18 cellular contexts compared by ENCODE assay signal in genomic region chr17:17899486-17899885, GRCh38.
DNase-seq lines count a peak whose midpoint lies in the region; ATAC-seq and TF ChIP-seq lines count a peak whose summit lies in the region.
"Had no signal": no experiment of that assay in that cellular context is flagged by ENCODE, and none has a peak within 500 bp of the region (broad histone marks: within the 10 kb centered on the region; RNA-seq: fewer than 3 reads in every experiment).

No MANE protein-coding gene starts in this region.

- in situ Hi-C loops in Panc1 (cut with HindIII; ENCODE audit: low pct_unique_long_range_greater_than_20kb, low sequenced_read_pairs), result no loop called here

- POLR2A ChIA-PET in Panc1 (lab: Charles Lee), result no interaction called here

- H3K4me3 Mint-ChIP-seq in dendritic cell treated with granulocyte-macrophage colony-stimulating factor and Interleukin-4, amounts not matched to agents 40 ng/mL and 50 ng/mL, for 4 days, result no peak overlapping the region
- H3K4me3 Mint-ChIP-seq in mesothelial cell of epicardium (no peak overlapping the region), progenitor cell of endocrine pancreas (ENCODE audit: low read depth) (no peak overlapping the region)

- H3K4me3 ChIP-seq in Panc1 (ENCODE audit: low read depth in 2 of 2, low read length in 2 of 2) (no peak overlapping the region), tibial nerve (no peak overlapping the region)

- no TSS peak for BruUV-seq in Panc1 (replicated peaks; lab: Mats Ljungman, UMichigan)

- TF ChIP-seq CTCF in Panc1 (IDR thresholded peaks at IDR 0.05), result no peak
- no peak for TF ChIP-seq CTCF in mesothelial cell of epicardium (IDR thresholded peaks at IDR 0.05; ENCODE audit: unreplicated experiment)
- no peak for TF ChIP-seq CTCF in tibial nerve (IDR thresholded peaks at IDR 0.05)
- no peak for TF ChIP-seq CTCF in progenitor cell of endocrine pancreas (IDR thresholded peaks at IDR 0.05; ENCODE audit: unreplicated experiment)

- H3K27ac ChIP-seq in Panc1 (ENCODE audit: low read length) (0 out of 2 replicates have a peak overlapping the region, but pooled peaks have one; percentile 34), tibial nerve (peak overlapping the region in 3 of 4 donors; percentile 30 to 75 (median 67))
- H3K27ac ChIP-seq: HL-60, KMS-11 had no signal

- peak overlapping the region; percentile 88 for H3K27ac Mint-ChIP-seq in dendritic cell treated with granulocyte-macrophage colony-stimulating factor and Interleukin-4, amounts not matched to agents 40 ng/mL and 50 ng/mL, for 4 days
- H3K27ac Mint-ChIP-seq in mesothelial cell of epicardium (peak overlapping the region; percentile 91), progenitor cell of endocrine pancreas (no peak overlapping the region)

- peaks cover 31% of the 10 kb centered on the region for H3K36me3 Mint-ChIP-seq in dendritic cell treated with granulocyte-macrophage colony-stimulating factor and Interleukin-4, amounts not matched to agents 40 ng/mL and 50 ng/mL, for 4 days (ENCODE audit: low read depth)
- peaks cover 16% of the 10 kb centered on the region for H3K36me3 Mint-ChIP-seq in mesothelial cell of epicardium
- peaks cover 5% of the 10 kb centered on the region for H3K36me3 Mint-ChIP-seq in progenitor cell of endocrine pancreas (ENCODE audit: insufficient read depth)

- H3K9me3 ChIP-seq in Panc1 (ENCODE audit: control insufficient read depth, insufficient read depth, low read depth, low read length) (no peaks in the 10 kb centered on the region), tibial nerve (no peaks in the 10 kb centered on the region)
- H3K9me3 ChIP-seq: BE2C had no signal

- intact Hi-C loops in Panc1 (cut with micrococcal nuclease; ENCODE audit: unreplicated experiment), result no loop called here
- intact Hi-C loops in dendritic cell treated with granulocyte-macrophage colony-stimulating factor and Interleukin-4, amounts not matched to agents 40 ng/mL and 50 ng/mL, for 4 days (cut with micrococcal nuclease), result no loop called here

- peaks cover 48% of the 10 kb centered on the region for H3K4me1 Mint-ChIP-seq in dendritic cell treated with granulocyte-macrophage colony-stimulating factor and Interleukin-4, amounts not matched to agents 40 ng/mL and 50 ng/mL, for 4 days (ENCODE audit: low read depth)
- H3K4me1 Mint-ChIP-seq in mesothelial cell of epicardium (peaks cover 30% of the 10 kb centered on the region), progenitor cell of endocrine pancreas (ENCODE audit: low read depth) (no peaks in the 10 kb centered on the region)

- TF ChIP-seq EP300 in tibial nerve (IDR thresholded peaks at IDR 0.05), result no peak

- peaks cover 3% of the 10 kb centered on the region; the same call in 1 of the 2 replicates for H3K36me3 ChIP-seq in Panc1 (ENCODE audit: control insufficient read depth, insufficient read depth, low read length)
- peaks cover 0 to 33% (median 2%) of the 10 kb centered on the region in 3 donors for H3K36me3 ChIP-seq in tibial nerve
- H3K36me3 ChIP-seq: BE2C had no signal

- no peak for DNase-seq in Panc1 (ENCODE audit: low read depth, low spot score)
- no peak for DNase-seq in mesothelial cell of epicardium (ENCODE audit: low spot score in 2 of 2, unreplicated experiment in 2 of 2)
- no peak for DNase-seq in tibial nerve (ENCODE audit: low spot score in 2 of 2)
- DNase-seq in progenitor cell of endocrine pancreas (ENCODE audit: low spot score, unreplicated experiment), result no peak
- DNase-seq in effector CD4-positive, alpha-beta T cell, result no peak
- DNase-seq: BE2C, DMS79 treated with DMSO at 0.1 percent for 48 hours, NCI-H1105, NCI-H146, NCI-H2029, NCI-H345, NCI-H524, NCI-H774, SHP77 had no signal

- no peak for ATAC-seq in Panc1
- no peak for ATAC-seq in GM19455 (IDR thresholded peaks at IDR 0.05; ENCODE audit: unreplicated experiment)

- H3K9me3 Mint-ChIP-seq in dendritic cell treated with granulocyte-macrophage colony-stimulating factor and Interleukin-4, amounts not matched to agents 40 ng/mL and 50 ng/mL, for 4 days, result no peaks in the 10 kb centered on the region
- no peaks in the 10 kb centered on the region for H3K9me3 Mint-ChIP-seq in mesothelial cell of epicardium
- H3K9me3 Mint-ChIP-seq in progenitor cell of endocrine pancreas (ENCODE audit: low read depth), result no peaks in the 10 kb centered on the region

- CTCF ChIA-PET in Panc1 (lab: Charles Lee), result interaction anchor here (1.2 kb wide), 1 partner anchor 20 kb away, joined by 4 read pairs; no protein-coding TSS in a partner anchor

- WGBS in tibial nerve, 2 donors, result 24 to 34% methylated on average over 3 of the region's 3 CpGs

- TF ChIP-seq POLR2A in tibial nerve (IDR thresholded peaks at IDR 0.05), result no peak

- no peaks in the 10 kb centered on the region for H3K27me3 Mint-ChIP-seq in dendritic cell treated with granulocyte-macrophage colony-stimulating factor and Interleukin-4, amounts not matched to agents 40 ng/mL and 50 ng/mL, for 4 days
- H3K27me3 Mint-ChIP-seq in mesothelial cell of epicardium (ENCODE audit: low read depth) (no peaks in the 10 kb centered on the region), progenitor cell of endocrine pancreas (no peaks in the 10 kb centered on the region)

- H3K27me3 ChIP-seq in Panc1 (ENCODE audit: control insufficient read depth, insufficient read depth, low read length), result no peaks in the 10 kb centered on the region
- no peaks in the 10 kb centered on the region for H3K27me3 ChIP-seq in tibial nerve
- H3K27me3 ChIP-seq: BE2C had no signal

- H3K4me1 ChIP-seq in Panc1 (ENCODE audit: control insufficient read depth, insufficient read depth, low read length), result peaks cover 13% of the 10 kb centered on the region
- H3K4me1 ChIP-seq in tibial nerve, result peaks cover 6 to 75% (median 33%) of the 10 kb centered on the region in 4 donors
